ENCODE assay signal across 13 cellular contexts in the genomic region with DNA sequence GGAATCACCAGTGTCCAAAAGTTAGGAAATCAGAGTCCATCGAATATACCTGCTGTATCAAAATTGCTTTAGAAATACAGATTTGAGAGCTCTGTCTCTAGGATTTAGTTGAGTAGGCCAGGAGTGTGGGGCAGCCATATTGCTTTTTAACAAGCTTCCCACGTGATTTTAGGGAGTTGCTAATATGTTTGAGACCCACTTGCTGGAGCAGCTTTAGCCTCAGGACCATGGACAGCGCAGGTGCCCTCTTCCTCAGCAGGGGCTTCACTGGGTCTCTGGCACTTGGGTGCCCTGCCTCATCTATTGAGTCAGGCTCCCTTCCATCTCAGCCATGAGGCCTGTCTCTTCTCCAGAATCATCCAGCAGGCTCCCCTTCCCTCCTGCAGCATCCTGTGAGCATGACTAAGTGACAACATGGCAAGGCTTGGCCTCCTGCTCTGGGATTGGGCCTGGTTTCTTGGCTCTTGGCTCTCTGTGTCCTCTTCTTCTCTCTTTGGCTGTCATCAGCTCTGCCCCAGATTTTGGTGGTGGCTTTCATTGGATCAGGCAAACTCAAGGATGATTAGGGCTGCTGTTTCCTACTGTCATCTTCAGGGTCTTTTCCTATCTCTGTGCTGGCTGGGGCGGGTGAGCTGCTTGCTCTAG.
DNase-seq lines count a peak whose midpoint lies in the region; TF ChIP-seq lines count a peak whose summit lies in the region.
"Had no signal": no experiment of that assay in that cellular context is flagged by ENCODE, and none has a peak within 500 bp of the region (broad histone marks: within the 10 kb centered on the region; RNA-seq: fewer than 3 reads in every experiment).

No MANE protein-coding gene starts in this region.

- 59 to 70% methylated on average over 4 of the region's 4 CpGs for WGBS in tibial nerve, 2 donors

- TF ChIP-seq EP300 in tibial nerve (IDR thresholded peaks at IDR 0.05), result no peak

- no peaks in the 10 kb centered on the region for H3K27me3 ChIP-seq in tibial nerve
- H3K27me3 ChIP-seq: neutrophil, upper lobe of right lung had no signal

- peak overlapping the region; percentile 13; the same call in 1 of the 2 replicates for H3K27ac ChIP-seq in VCaP
- no peak overlapping the region for H3K27ac ChIP-seq in tibial nerve
- H3K27ac ChIP-seq: neutrophil, upper lobe of right lung had no signal

- H3K9me3 ChIP-seq in tibial nerve, result peaks cover 0 to 8% (median 0%) of the 10 kb centered on the region in 4 donors
- H3K9me3 ChIP-seq: neutrophil, upper lobe of right lung had no signal

- peaks cover 0 to 44% (median 0%) of the 10 kb centered on the region in 3 donors for H3K36me3 ChIP-seq in tibial nerve
- H3K36me3 ChIP-seq: neutrophil, upper lobe of right lung had no signal

- no peaks in the 10 kb centered on the region for H3K4me1 ChIP-seq in tibial nerve
- H3K4me1 ChIP-seq: upper lobe of right lung had no signal

- H3K4me3 ChIP-seq in tibial nerve, result no peak overlapping the region
- H3K4me3 ChIP-seq: upper lobe of right lung had no signal

- DNase-seq in Caki2 (ENCODE audit: low read depth), result peak; percentile 38
- peak; percentile 3 for DNase-seq in HS-27A (ENCODE audit: low read depth)
- peak; percentile 89 for DNase-seq in iPS-NIHi11 (ENCODE audit: low spot score)
- DNase-seq in NCI-H1105 (lab: John Stamatoyannopoulos, UW), result no peak
- no peak for DNase-seq in tibial nerve (ENCODE audit: low spot score in 2 of 2)
- no peak for DNase-seq in C1 segment of cervical spinal cord (lab: John Stamatoyannopoulos, UW)
- no peak for DNase-seq in NCI-H1417 (lab: John Stamatoyannopoulos, UW)
- DNase-seq: COR-L47, NCI-H345, T-helper 1 cell, upper lobe of right lung had no signal

- in situ Hi-C loops in Caki2 (cut with HindIII; ENCODE audit: low pct_unique_long_range_greater_than_20kb, low sequenced_read_pairs), result no loop called here

- no peak for TF ChIP-seq POLR2A in tibial nerve (IDR thresholded peaks at IDR 0.05)

- no peak for TF ChIP-seq CTCF in VCaP (conservative IDR thresholded peaks at IDR 0.05)
- TF ChIP-seq CTCF in tibial nerve (IDR thresholded peaks at IDR 0.05), result no peak

Comparison
In these comparisons a context has a peak if more than half of its experiments do, and no peak if none do; other contexts are left out.
1. DNase-seq: peak in Caki2 (single experiment), HS-27A (single experiment) and iPS-NIHi11 (single experiment); none in NCI-H1105 (single experiment), tibial nerve (0 of 2), C1 segment of cervical spinal cord (0 of 14) and NCI-H1417 (0 of 3).